1 cellular context compared by ENCODE assay signal in genomic region chr22:43186272-43187170, GRCh38.
A peak's percentile ranks its signal among the peaks of the same experiment; 100 is the strongest.
TF ChIP-seq lines count a peak whose summit lies in the region.

Gene TTLL12 (minus strand): TSS chr22:43187134. CDS start chr22:43187069, 65 bp downstream.

TF ChIP-seq in K562, 482 proteins besides CTCF, POLR2A, EP300 and RAD21 (continued from another document and continues in another):
- no peak for TF ChIP-seq CEBPZ (IDR thresholded peaks at IDR 0.05; ENCODE audit: borderline replicate concordance, low read depth, low read length)
- 0 out of 2 replicates have a peak, but pooled peaks have one; percentile 13 for TF ChIP-seq ATF7 (IDR thresholded peaks at IDR 0.05)
- no peak for TF ChIP-seq NR1H2 (CRISPR knock-in tag; IDR thresholded peaks at IDR 0.05)
- peak; percentile 1 to 52; a peak in 1 of 4 replicates for TF ChIP-seq SIN3A (IDR thresholded peaks at IDR 0.05; ENCODE audit: borderline replicate concordance in 2 of 2, control insufficient read depth in 1 of 2, low read depth in 2 of 2, low read length in 2 of 2)
- TF ChIP-seq CEBPG (CRISPR knock-in tag; IDR thresholded peaks at IDR 0.05): no peak
- TF ChIP-seq CEBPG (tag; conservative IDR thresholded peaks at IDR 0.05 in 1 of 2, IDR thresholded peaks at IDR 0.05 in 1 of 2): no peak
- TF ChIP-seq RBBP5 (IDR thresholded peaks at IDR 0.05; ENCODE audit: borderline replicate concordance, insufficient read depth, low read length, poor library complexity, severe bottlenecking): peak; percentile 47
- TF ChIP-seq, protein P1, sequence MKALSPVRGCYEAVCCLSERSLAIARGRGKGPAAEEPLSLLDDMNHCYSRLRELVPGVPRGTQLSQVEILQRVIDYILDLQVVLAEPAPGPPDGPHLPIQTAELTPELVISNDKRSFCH (CRISPR knock-in tag; IDR thresholded peaks at IDR 0.05): no peak
- TF ChIP-seq, protein P1 (tag; IDR thresholded peaks at IDR 0.05): 0 out of 2 replicates have a peak, but pooled peaks have one; percentile 29
- peak; percentile 65; the same call in 1 of the 2 replicates for TF ChIP-seq RB1 (IDR thresholded peaks at IDR 0.05; ENCODE audit: low read depth)
- TF ChIP-seq FUS (optimal IDR thresholded peaks at IDR 0.05; ENCODE audit: low read depth, low read length): no peak
- TF ChIP-seq, protein P2, sequence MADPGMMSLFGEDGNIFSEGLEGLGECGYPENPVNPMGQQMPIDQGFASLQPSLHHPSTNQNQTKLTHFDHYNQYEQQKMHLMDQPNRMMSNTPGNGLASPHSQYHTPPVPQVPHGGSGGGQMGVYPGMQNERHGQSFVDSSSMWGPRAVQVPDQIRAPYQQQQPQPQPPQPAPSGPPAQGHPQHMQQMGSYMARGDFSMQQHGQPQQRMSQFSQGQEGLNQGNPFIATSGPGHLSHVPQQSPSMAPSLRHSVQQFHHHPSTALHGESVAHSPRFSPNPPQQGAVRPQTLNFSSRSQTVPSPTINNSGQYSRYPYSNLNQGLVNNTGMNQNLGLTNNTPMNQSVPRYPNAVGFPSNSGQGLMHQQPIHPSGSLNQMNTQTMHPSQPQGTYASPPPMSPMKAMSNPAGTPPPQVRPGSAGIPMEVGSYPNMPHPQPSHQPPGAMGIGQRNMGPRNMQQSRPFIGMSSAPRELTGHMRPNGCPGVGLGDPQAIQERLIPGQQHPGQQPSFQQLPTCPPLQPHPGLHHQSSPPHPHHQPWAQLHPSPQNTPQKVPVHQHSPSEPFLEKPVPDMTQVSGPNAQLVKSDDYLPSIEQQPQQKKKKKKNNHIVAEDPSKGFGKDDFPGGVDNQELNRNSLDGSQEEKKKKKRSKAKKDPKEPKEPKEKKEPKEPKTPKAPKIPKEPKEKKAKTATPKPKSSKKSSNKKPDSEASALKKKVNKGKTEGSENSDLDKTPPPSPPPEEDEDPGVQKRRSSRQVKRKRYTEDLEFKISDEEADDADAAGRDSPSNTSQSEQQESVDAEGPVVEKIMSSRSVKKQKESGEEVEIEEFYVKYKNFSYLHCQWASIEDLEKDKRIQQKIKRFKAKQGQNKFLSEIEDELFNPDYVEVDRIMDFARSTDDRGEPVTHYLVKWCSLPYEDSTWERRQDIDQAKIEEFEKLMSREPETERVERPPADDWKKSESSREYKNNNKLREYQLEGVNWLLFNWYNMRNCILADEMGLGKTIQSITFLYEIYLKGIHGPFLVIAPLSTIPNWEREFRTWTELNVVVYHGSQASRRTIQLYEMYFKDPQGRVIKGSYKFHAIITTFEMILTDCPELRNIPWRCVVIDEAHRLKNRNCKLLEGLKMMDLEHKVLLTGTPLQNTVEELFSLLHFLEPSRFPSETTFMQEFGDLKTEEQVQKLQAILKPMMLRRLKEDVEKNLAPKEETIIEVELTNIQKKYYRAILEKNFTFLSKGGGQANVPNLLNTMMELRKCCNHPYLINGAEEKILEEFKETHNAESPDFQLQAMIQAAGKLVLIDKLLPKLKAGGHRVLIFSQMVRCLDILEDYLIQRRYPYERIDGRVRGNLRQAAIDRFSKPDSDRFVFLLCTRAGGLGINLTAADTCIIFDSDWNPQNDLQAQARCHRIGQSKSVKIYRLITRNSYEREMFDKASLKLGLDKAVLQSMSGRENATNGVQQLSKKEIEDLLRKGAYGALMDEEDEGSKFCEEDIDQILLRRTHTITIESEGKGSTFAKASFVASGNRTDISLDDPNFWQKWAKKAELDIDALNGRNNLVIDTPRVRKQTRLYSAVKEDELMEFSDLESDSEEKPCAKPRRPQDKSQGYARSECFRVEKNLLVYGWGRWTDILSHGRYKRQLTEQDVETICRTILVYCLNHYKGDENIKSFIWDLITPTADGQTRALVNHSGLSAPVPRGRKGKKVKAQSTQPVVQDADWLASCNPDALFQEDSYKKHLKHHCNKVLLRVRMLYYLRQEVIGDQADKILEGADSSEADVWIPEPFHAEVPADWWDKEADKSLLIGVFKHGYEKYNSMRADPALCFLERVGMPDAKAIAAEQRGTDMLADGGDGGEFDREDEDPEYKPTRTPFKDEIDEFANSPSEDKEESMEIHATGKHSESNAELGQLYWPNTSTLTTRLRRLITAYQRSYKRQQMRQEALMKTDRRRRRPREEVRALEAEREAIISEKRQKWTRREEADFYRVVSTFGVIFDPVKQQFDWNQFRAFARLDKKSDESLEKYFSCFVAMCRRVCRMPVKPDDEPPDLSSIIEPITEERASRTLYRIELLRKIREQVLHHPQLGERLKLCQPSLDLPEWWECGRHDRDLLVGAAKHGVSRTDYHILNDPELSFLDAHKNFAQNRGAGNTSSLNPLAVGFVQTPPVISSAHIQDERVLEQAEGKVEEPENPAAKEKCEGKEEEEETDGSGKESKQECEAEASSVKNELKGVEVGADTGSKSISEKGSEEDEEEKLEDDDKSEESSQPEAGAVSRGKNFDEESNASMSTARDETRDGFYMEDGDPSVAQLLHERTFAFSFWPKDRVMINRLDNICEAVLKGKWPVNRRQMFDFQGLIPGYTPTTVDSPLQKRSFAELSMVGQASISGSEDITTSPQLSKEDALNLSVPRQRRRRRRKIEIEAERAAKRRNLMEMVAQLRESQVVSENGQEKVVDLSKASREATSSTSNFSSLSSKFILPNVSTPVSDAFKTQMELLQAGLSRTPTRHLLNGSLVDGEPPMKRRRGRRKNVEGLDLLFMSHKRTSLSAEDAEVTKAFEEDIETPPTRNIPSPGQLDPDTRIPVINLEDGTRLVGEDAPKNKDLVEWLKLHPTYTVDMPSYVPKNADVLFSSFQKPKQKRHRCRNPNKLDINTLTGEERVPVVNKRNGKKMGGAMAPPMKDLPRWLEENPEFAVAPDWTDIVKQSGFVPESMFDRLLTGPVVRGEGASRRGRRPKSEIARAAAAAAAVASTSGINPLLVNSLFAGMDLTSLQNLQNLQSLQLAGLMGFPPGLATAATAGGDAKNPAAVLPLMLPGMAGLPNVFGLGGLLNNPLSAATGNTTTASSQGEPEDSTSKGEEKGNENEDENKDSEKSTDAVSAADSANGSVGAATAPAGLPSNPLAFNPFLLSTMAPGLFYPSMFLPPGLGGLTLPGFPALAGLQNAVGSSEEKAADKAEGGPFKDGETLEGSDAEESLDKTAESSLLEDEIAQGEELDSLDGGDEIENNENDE (IDR thresholded peaks at IDR 0.05; ENCODE audit: low read depth, low read length): no peak
- peak; percentile 70 for TF ChIP-seq MAX (CRISPR knock-in tag; IDR thresholded peaks at IDR 0.05)
- no peak for TF ChIP-seq SFPQ (IDR thresholded peaks at IDR 0.05; ENCODE audit: low read depth, low read length)
- TF ChIP-seq YY1 (IDR thresholded peaks at IDR 0.05; ENCODE audit: borderline replicate concordance in 1 of 3, control insufficient read depth in 1 of 3, extremely low read depth in 1 of 3, insufficient read depth in 3 of 3, insufficient read length in 1 of 3, insufficient replicate concordance in 2 of 3, low read depth in 1 of 3, low read length in 2 of 3): peak in 2 of 3 experiments; percentile 69 to 78
- TF ChIP-seq PYGO2 (tag; IDR thresholded peaks at IDR 0.05): no peak
- TF ChIP-seq TAF1 (IDR thresholded peaks at IDR 0.05; ENCODE audit: control insufficient read depth, extremely low read depth, insufficient read depth, low read length, severe bottlenecking): peak; percentile 25
- TF ChIP-seq JUNB (CRISPR knock-in tag; conservative IDR thresholded peaks at IDR 0.05): no peak
- TF ChIP-seq, protein P3, sequence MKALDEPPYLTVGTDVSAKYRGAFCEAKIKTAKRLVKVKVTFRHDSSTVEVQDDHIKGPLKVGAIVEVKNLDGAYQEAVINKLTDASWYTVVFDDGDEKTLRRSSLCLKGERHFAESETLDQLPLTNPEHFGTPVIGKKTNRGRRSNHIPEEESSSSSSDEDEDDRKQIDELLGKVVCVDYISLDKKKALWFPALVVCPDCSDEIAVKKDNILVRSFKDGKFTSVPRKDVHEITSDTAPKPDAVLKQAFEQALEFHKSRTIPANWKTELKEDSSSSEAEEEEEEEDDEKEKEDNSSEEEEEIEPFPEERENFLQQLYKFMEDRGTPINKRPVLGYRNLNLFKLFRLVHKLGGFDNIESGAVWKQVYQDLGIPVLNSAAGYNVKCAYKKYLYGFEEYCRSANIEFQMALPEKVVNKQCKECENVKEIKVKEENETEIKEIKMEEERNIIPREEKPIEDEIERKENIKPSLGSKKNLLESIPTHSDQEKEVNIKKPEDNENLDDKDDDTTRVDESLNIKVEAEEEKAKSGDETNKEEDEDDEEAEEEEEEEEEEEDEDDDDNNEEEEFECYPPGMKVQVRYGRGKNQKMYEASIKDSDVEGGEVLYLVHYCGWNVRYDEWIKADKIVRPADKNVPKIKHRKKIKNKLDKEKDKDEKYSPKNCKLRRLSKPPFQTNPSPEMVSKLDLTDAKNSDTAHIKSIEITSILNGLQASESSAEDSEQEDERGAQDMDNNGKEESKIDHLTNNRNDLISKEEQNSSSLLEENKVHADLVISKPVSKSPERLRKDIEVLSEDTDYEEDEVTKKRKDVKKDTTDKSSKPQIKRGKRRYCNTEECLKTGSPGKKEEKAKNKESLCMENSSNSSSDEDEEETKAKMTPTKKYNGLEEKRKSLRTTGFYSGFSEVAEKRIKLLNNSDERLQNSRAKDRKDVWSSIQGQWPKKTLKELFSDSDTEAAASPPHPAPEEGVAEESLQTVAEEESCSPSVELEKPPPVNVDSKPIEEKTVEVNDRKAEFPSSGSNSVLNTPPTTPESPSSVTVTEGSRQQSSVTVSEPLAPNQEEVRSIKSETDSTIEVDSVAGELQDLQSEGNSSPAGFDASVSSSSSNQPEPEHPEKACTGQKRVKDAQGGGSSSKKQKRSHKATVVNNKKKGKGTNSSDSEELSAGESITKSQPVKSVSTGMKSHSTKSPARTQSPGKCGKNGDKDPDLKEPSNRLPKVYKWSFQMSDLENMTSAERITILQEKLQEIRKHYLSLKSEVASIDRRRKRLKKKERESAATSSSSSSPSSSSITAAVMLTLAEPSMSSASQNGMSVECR (CRISPR knock-in tag; IDR thresholded peaks at IDR 0.05): peak; percentile 35; the same call in 1 of the 2 replicates
- TF ChIP-seq, protein P4, sequence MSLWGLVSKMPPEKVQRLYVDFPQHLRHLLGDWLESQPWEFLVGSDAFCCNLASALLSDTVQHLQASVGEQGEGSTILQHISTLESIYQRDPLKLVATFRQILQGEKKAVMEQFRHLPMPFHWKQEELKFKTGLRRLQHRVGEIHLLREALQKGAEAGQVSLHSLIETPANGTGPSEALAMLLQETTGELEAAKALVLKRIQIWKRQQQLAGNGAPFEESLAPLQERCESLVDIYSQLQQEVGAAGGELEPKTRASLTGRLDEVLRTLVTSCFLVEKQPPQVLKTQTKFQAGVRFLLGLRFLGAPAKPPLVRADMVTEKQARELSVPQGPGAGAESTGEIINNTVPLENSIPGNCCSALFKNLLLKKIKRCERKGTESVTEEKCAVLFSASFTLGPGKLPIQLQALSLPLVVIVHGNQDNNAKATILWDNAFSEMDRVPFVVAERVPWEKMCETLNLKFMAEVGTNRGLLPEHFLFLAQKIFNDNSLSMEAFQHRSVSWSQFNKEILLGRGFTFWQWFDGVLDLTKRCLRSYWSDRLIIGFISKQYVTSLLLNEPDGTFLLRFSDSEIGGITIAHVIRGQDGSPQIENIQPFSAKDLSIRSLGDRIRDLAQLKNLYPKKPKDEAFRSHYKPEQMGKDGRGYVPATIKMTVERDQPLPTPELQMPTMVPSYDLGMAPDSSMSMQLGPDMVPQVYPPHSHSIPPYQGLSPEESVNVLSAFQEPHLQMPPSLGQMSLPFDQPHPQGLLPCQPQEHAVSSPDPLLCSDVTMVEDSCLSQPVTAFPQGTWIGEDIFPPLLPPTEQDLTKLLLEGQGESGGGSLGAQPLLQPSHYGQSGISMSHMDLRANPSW (CRISPR knock-in tag; IDR thresholded peaks at IDR 0.05): no peak
- no peak for TF ChIP-seq HEY1 (CRISPR knock-in tag; IDR thresholded peaks at IDR 0.05; ENCODE audit: borderline replicate concordance)
- TF ChIP-seq, protein P5, sequence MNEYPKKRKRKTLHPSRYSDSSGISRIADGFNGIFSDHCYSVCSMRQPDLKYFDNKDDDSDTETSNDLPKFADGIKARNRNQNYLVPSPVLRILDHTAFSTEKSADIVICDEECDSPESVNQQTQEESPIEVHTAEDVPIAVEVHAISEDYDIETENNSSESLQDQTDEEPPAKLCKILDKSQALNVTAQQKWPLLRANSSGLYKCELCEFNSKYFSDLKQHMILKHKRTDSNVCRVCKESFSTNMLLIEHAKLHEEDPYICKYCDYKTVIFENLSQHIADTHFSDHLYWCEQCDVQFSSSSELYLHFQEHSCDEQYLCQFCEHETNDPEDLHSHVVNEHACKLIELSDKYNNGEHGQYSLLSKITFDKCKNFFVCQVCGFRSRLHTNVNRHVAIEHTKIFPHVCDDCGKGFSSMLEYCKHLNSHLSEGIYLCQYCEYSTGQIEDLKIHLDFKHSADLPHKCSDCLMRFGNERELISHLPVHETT (CRISPR knock-in tag; conservative IDR thresholded peaks at IDR 0.05 in 1 of 2, IDR thresholded peaks at IDR 0.05 in 1 of 2): no peak
